In genomic region chr1:229661897-229662296, GRCh38 we compare ENCODE assay signal across 14 cellular contexts. TPM values are rescaled to one million over a fixed set of nuclear protein-coding genes. Genes with fewer than 3 reads are reported as not detected.
A peak's percentile ranks its signal among the peaks of the same experiment; 100 is the strongest.
DNase-seq lines count a peak whose midpoint lies in the region; ATAC-seq and TF ChIP-seq lines count a peak whose summit lies in the region.
"Had no signal": no experiment of that assay in that cellular context is flagged by ENCODE, and none has a peak within 500 bp of the region (broad histone marks: within the 10 kb centered on the region; RNA-seq: fewer than 3 reads in every experiment).

No MANE protein-coding gene starts in this region.

- no peak for ATAC-seq in stimulated activated naive B cell treated with anti-CD40 and anti-IgM and Interleukin-4, amounts not matched to agents 10 μg/mL and 1 μg/mL and 100 μg/mL, for 72 hours (replicated peaks)
- ATAC-seq in HG02763 (IDR thresholded peaks at IDR 0.05; ENCODE audit: unreplicated experiment) (no peak), GM19035 (IDR thresholded peaks at IDR 0.05; ENCODE audit: unreplicated experiment) (no peak)
- no peak for ATAC-seq in activated naive CD8-positive, alpha-beta T cell treated with anti-CD3 and anti-CD28 coated beads, Interleukin-2, amount 50 U/mL, for 24 hours

- H3K4me2 ChIP-seq in BLaER1 treated with 17β-estradiol and CSF1 and Interleukin-3, amounts not matched to agents 10 nM and 100 nM: peak overlapping the region in 7 of 11 experiments; percentile 7 to 87 (median 17); a peak in 9 of 22 replicates
- H3K4me2 ChIP-seq in mesenchymal stem cell (ENCODE audit: low read length, poor library complexity, severe bottlenecking): no peak overlapping the region
- H3K4me2 ChIP-seq: PC-9 had no signal

- no peak overlapping the region for H2BK5ac ChIP-seq in mesenchymal stem cell (ENCODE audit: low read depth, low read length, poor library complexity, severe bottlenecking)

- no peak overlapping the region for H2BK120ac ChIP-seq in mesenchymal stem cell (ENCODE audit: low read depth, low read length)

- H3K27ac ChIP-seq in BLaER1 treated with 17β-estradiol and CSF1 and Interleukin-3, amounts not matched to agents 10 nM and 100 nM: 0 out of 22 replicates have a peak overlapping the region, but pooled peaks of 2 of the 11 experiments have one; percentile 8 to 17
- H3K27ac ChIP-seq in VCaP (peak overlapping the region; percentile 26; the same call in 1 of the 2 replicates), mesenchymal stem cell (ENCODE audit: low read length, poor library complexity, severe bottlenecking) (no peak overlapping the region)
- H3K27ac ChIP-seq: C4-2B, PC-9, SJCRH30 had no signal

- no peak overlapping the region for H3K18ac ChIP-seq in mesenchymal stem cell (ENCODE audit: low read depth in 1 of 2, low read length in 2 of 2)

- peaks cover 28 to 64% (median 58%) of the 10 kb centered on the region in 11 experiments; a peak in 21 of 22 replicates for H3K36me3 ChIP-seq in BLaER1 treated with 17β-estradiol and CSF1 and Interleukin-3, amounts not matched to agents 10 nM and 100 nM
- H3K36me3 ChIP-seq in mesenchymal stem cell (ENCODE audit: control insufficient read depth in 1 of 2, insufficient read depth in 2 of 2, low read depth in 1 of 2, low read length in 2 of 2): peaks cover 22 to 37% of the 10 kb centered on the region in 2 experiments

- peak overlapping the region; percentile 24 to 71 for H2BK12ac ChIP-seq in mesenchymal stem cell (ENCODE audit: low read length in 2 of 2)

- H2AFZ ChIP-seq in mesenchymal stem cell (ENCODE audit: low read depth, low read length): no peak overlapping the region
- H2AFZ ChIP-seq: PC-9 had no signal

- no peak overlapping the region for H3K4ac ChIP-seq in mesenchymal stem cell (ENCODE audit: low read depth in 1 of 2, low read length in 2 of 2)

- peak overlapping the region; percentile 74 for H2BK15ac ChIP-seq in mesenchymal stem cell (ENCODE audit: low read depth, poor library complexity, severe bottlenecking)

- peaks cover 11 to 19% of the 10 kb centered on the region in 2 donors for H3K4me1 Mint-ChIP-seq in stimulated activated naive B cell treated with anti-CD40 and anti-IgM and Interleukin-4, amounts not matched to agents 10 μg/mL and 1 μg/mL and 100 μg/mL, for 72 hours
- peaks cover 14% of the 10 kb centered on the region for H3K4me1 Mint-ChIP-seq in activated naive CD8-positive, alpha-beta T cell treated with anti-CD3 and anti-CD28 coated beads, Interleukin-2, amount 50 U/mL, for 24 hours

- peak overlapping the region in 1 of 11 experiments; percentile 12; a peak in 1 of 22 replicates for H3K9ac ChIP-seq in BLaER1 treated with 17β-estradiol and CSF1 and Interleukin-3, amounts not matched to agents 10 nM and 100 nM
- H3K9ac ChIP-seq in mesenchymal stem cell (ENCODE audit: low read length): no peak overlapping the region

- H3K4me3 Mint-ChIP-seq in stimulated activated naive B cell treated with anti-CD40 and anti-IgM and Interleukin-4, amounts not matched to agents 10 μg/mL and 1 μg/mL and 100 μg/mL, for 72 hours: no peak overlapping the region
- H3K4me3 Mint-ChIP-seq in activated naive CD8-positive, alpha-beta T cell treated with anti-CD3 and anti-CD28 coated beads, Interleukin-2, amount 50 U/mL, for 24 hours: no peak overlapping the region
- H3K4me3 Mint-ChIP-seq: CD8-positive, alpha-beta T cell had no signal

- no peaks in the 10 kb centered on the region for H3K9me3 Mint-ChIP-seq in stimulated activated naive B cell treated with anti-CD40 and anti-IgM and Interleukin-4, amounts not matched to agents 10 μg/mL and 1 μg/mL and 100 μg/mL, for 72 hours
- no peaks in the 10 kb centered on the region for H3K9me3 Mint-ChIP-seq in activated naive CD8-positive, alpha-beta T cell treated with anti-CD3 and anti-CD28 coated beads, Interleukin-2, amount 50 U/mL, for 24 hours
- H3K9me3 Mint-ChIP-seq: CD8-positive, alpha-beta T cell had no signal

- no peaks in the 10 kb centered on the region for H3K27me3 ChIP-seq in BLaER1 treated with 17β-estradiol and CSF1 and Interleukin-3, amounts not matched to agents 10 nM and 100 nM
- H3K27me3 ChIP-seq in mesenchymal stem cell (ENCODE audit: control insufficient read depth in 1 of 2, insufficient read depth in 1 of 2, low read length in 2 of 2): no peaks in the 10 kb centered on the region
- H3K27me3 ChIP-seq: MG63, SJCRH30 had no signal

- 96% methylated on average over 8 of the region's 8 CpGs for WGBS in mesenchymal stem cell

- H3K27me3 Mint-ChIP-seq in stimulated activated naive B cell treated with anti-CD40 and anti-IgM and Interleukin-4, amounts not matched to agents 10 μg/mL and 1 μg/mL and 100 μg/mL, for 72 hours: no peaks in the 10 kb centered on the region
- H3K27me3 Mint-ChIP-seq in activated naive CD8-positive, alpha-beta T cell treated with anti-CD3 and anti-CD28 coated beads, Interleukin-2, amount 50 U/mL, for 24 hours: no peaks in the 10 kb centered on the region

- H3K79me1 ChIP-seq in mesenchymal stem cell (replicated peaks; ENCODE audit: low read length, poor library complexity, severe bottlenecking): peaks cover 7% of the 10 kb centered on the region

- H3K27ac Mint-ChIP-seq in stimulated activated naive B cell treated with anti-CD40 and anti-IgM and Interleukin-4, amounts not matched to agents 10 μg/mL and 1 μg/mL and 100 μg/mL, for 72 hours: peak overlapping the region; percentile 60
- no peak overlapping the region for H3K27ac Mint-ChIP-seq in activated naive CD8-positive, alpha-beta T cell treated with anti-CD3 and anti-CD28 coated beads, Interleukin-2, amount 50 U/mL, for 24 hours
- H3K27ac Mint-ChIP-seq: CD8-positive, alpha-beta T cell had no signal

- DNase-seq in mesenchymal stem cell (no peak), DMS153 (lab: John Stamatoyannopoulos, UW) (no peak)
- no peak for DNase-seq in stimulated activated naive B cell treated with anti-CD40 and anti-IgM and Interleukin-4, amounts not matched to agents 10 μg/mL and 1 μg/mL and 100 μg/mL, for 72 hours
- DNase-seq in activated naive CD8-positive, alpha-beta T cell treated with anti-CD3 and anti-CD28 coated beads, Interleukin-2, amount 50 U/mL, for 24 hours: no peak

- H3K14ac ChIP-seq in mesenchymal stem cell (ENCODE audit: low read length in 2 of 2): no peak overlapping the region

- peak overlapping the region; percentile 70 for H4K91ac ChIP-seq in mesenchymal stem cell (ENCODE audit: low read length)

- H3K4me3 ChIP-seq in BLaER1 treated with 17β-estradiol and CSF1 and Interleukin-3, amounts not matched to agents 10 nM and 100 nM: no peak overlapping the region
- H3K4me3 ChIP-seq in mesenchymal stem cell (ENCODE audit: insufficient read depth in 1 of 2, low read depth in 1 of 2, low read length in 2 of 2): no peak overlapping the region
- H3K4me3 ChIP-seq: MG63, PC-9, SJCRH30 had no signal

- peaks cover 30 to 35% of the 10 kb centered on the region in 2 donors for H3K36me3 Mint-ChIP-seq in stimulated activated naive B cell treated with anti-CD40 and anti-IgM and Interleukin-4, amounts not matched to agents 10 μg/mL and 1 μg/mL and 100 μg/mL, for 72 hours
- H3K36me3 Mint-ChIP-seq in activated naive CD8-positive, alpha-beta T cell treated with anti-CD3 and anti-CD28 coated beads, Interleukin-2, amount 50 U/mL, for 24 hours (ENCODE audit: low read depth): peaks cover 33% of the 10 kb centered on the region

- H4K20me1 ChIP-seq in BLaER1 treated with 17β-estradiol and CSF1 and Interleukin-3, amounts not matched to agents 10 nM and 100 nM: peaks cover 0 to 67% (median 14%) of the 10 kb centered on the region in 11 experiments; a peak in 9 of 22 replicates

- H3K9me3 ChIP-seq in BLaER1 treated with 17β-estradiol and CSF1 and Interleukin-3, amounts not matched to agents 10 nM and 100 nM (replicated peaks in 1 of 11): no peaks in the 10 kb centered on the region
- no peaks in the 10 kb centered on the region for H3K9me3 ChIP-seq in mesenchymal stem cell (ENCODE audit: control insufficient read depth, low read length)
- H3K9me3 ChIP-seq: Caco-2, MG63, SJCRH30 had no signal

- peak overlapping the region; percentile 36 for H4K8ac ChIP-seq in mesenchymal stem cell (ENCODE audit: low read length)

- peaks cover 18 to 63% (median 61%) of the 10 kb centered on the region in 10 experiments for H3K4me1 ChIP-seq in BLaER1 treated with 17β-estradiol and CSF1 and Interleukin-3, amounts not matched to agents 10 nM and 100 nM
- peaks cover 13% of the 10 kb centered on the region for H3K4me1 ChIP-seq in mesenchymal stem cell (ENCODE audit: control insufficient read depth, insufficient read depth, low read depth, low read length)
- H3K4me1 ChIP-seq: Caco-2 had no signal

- H2AK5ac ChIP-seq in mesenchymal stem cell (ENCODE audit: low read length, severe bottlenecking): peak overlapping the region; percentile 34

- no peak for TF ChIP-seq CTCF in VCaP (conservative IDR thresholded peaks at IDR 0.05)

- H3K23ac ChIP-seq in mesenchymal stem cell (ENCODE audit: low read length in 2 of 2): no peak overlapping the region

RNA-seq across cellular contexts. Expression of gene URB2, which starts 35.9 kb away (rescaled TPM):
- polyA plus RNA-seq in mesenchymal stem cell (2013, experiment 1 of 2): 2.5 TPM
- 2.6 TPM for polyA plus RNA-seq in mesenchymal stem cell (2013, experiment 2 of 2)

RNA-seq across cellular contexts. Expression of gene TAF5L, which starts 36.0 kb away (rescaled TPM):
- 16.7 TPM for polyA plus RNA-seq in mesenchymal stem cell (2013, experiment 1 of 2)
- polyA plus RNA-seq in mesenchymal stem cell (2013, experiment 2 of 2): 17.5 TPM
